8 cellular contexts compared by ENCODE assay signal in the genomic region with DNA sequence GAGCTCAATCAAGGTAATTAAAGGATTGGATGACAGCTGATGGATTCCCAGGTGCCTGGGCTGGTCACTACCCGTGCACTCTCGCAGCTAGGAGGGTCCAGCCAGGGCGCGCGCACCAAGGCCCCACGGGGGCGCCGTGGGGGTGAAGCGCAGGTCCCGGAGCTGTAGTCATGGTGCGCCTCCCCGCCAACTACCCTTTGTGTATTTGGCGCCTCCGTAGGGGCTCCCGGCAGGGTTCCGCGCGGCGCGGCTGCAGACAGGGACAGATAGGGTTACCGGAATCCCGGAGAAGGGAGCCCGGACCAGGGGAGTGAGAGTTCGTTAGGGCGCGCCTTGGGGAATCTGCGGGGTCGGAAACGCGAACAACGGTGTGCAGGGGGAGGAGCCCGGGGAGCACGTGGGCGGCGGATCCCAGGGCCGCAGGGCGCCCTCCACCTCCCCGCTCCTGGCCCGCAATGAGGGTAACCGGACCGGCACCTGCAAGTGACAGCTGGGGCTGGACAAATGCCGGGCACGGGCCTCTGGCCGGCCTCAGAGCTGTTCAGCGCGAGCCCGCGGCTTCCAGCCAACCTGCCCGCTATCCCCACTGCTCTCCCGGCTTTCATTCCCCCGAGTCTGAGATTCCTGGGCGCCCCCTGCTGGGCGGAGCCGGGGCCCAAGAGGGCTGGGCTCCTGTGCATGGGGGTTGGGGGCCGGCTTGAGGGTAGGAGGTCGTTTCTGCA. TPM values are rescaled to one million over a fixed set of nuclear protein-coding genes. Genes with fewer than 3 reads are reported as not detected.
DNase-seq lines count a peak whose midpoint lies in the region; ATAC-seq, FAIRE-seq and TF ChIP-seq lines count a peak whose summit lies in the region.

No MANE protein-coding gene starts in this region.

- peak overlapping the region in 1 of 2 donors; percentile 45 for H3K27ac ChIP-seq in coronary artery

- no peak for FAIRE-seq in H54 (lab: Jason Lieb, UNC)

- peak; percentile 93 for ATAC-seq in left lobe of liver
- ATAC-seq in HG03571 (IDR thresholded peaks at IDR 0.05; ENCODE audit: unreplicated experiment), result no peak

- peak; percentile 84 for TF ChIP-seq CTCF in coronary artery (IDR thresholded peaks at IDR 0.05)

- peak overlapping the region; percentile 82 for H3K4me3 ChIP-seq in coronary artery

- peak; percentile 68 for DNase-seq in COLO829 (ENCODE audit: low spot score)
- peak; percentile 94 for DNase-seq in H54 (ENCODE audit: insufficient read length, low spot score)
- DNase-seq in NCI-H2227 (lab: John Stamatoyannopoulos, UW; ENCODE audit: unreplicated experiment), result peak; percentile 76
- peak; percentile 62 to 77 for DNase-seq in activated CD4-positive, alpha-beta T cell treated with anti-CD3 and anti-CD28 coated beads for 4 hours
- DNase-seq in coronary artery (ENCODE audit: low spot score), result no peak
- DNase-seq in left lobe of liver (ENCODE audit: low spot score), result peak; percentile 89
- DNase-seq in stimulated activated CD4-positive, alpha-beta T cell treated with anti-CD3 and anti-CD28 coated beads, Interleukin-2, amount 100 ng/mL, for 4 hours (ENCODE audit: low read depth), result peak; percentile 59

- TF ChIP-seq POLR2A in H54 (IDR thresholded peaks at IDR 0.05; ENCODE audit: low read depth, low read length), result no peak

RNA-seq across cellular contexts. Expression of a gene that starts 3.4 kb away (rescaled TPM):
- total RNA-seq in left lobe of liver, result 1.7 TPM

RNA-seq across cellular contexts. Expression of a gene that starts 8.1 kb away (rescaled TPM):
- total RNA-seq in left lobe of liver, result 12.0 TPM
